In the genomic region with DNA sequence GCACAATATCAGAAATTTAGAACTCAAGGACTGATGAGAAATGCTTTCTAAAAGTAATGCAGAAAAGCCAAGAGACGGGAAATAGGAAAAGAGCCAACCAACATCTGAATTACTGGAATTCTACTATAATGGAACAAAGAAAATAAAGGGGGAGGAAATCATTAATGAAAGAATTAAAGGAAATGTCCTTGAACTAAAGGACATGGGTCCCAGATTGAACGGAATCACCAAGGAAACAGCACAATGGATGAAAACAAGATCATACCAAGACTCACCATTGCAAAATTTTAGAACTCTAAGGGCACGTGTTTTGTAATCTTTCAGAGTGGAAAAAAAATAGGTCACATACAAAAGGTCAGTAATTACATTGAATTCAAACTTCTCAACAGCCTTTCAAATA, we compare ENCODE assay signal across 2 cellular contexts.
A peak's percentile ranks its signal among the peaks of the same experiment; 100 is the strongest.
TF ChIP-seq lines count a peak whose summit lies in the region.

No MANE protein-coding gene starts in this region.

TF ChIP-seq in liver, 16 proteins besides CTCF, POLR2A, EP300 and RAD21:
- no peak for TF ChIP-seq FOXA2 (IDR thresholded peaks at IDR 0.05)
- TF ChIP-seq NR2F2 (IDR thresholded peaks at IDR 0.05) = peak; percentile 78

TF ChIP-seq in HepG2, 621 proteins besides CTCF, POLR2A, EP300 and RAD21:
- TF ChIP-seq KLF9 (CRISPR knock-in tag; IDR thresholded peaks at IDR 0.05; ENCODE audit: low read depth) (no peak), ZNF7 (CRISPR knock-in tag; IDR thresholded peaks at IDR 0.05) (no peak), ZFAT (CRISPR knock-in tag; conservative IDR thresholded peaks at IDR 0.05) (no peak), ZNF577 (CRISPR knock-in tag; IDR thresholded peaks at IDR 0.05; ENCODE audit: borderline replicate concordance, low read depth) (no peak), THYN1 (CRISPR knock-in tag; IDR thresholded peaks at IDR 0.05; ENCODE audit: borderline replicate concordance, low read depth) (no peak), ZFY (CRISPR knock-in tag; IDR thresholded peaks at IDR 0.05) (no peak), HNRNPL (IDR thresholded peaks at IDR 0.05; ENCODE audit: low read depth, low read length) (no peak)
- TF ChIP-seq, protein P1, sequence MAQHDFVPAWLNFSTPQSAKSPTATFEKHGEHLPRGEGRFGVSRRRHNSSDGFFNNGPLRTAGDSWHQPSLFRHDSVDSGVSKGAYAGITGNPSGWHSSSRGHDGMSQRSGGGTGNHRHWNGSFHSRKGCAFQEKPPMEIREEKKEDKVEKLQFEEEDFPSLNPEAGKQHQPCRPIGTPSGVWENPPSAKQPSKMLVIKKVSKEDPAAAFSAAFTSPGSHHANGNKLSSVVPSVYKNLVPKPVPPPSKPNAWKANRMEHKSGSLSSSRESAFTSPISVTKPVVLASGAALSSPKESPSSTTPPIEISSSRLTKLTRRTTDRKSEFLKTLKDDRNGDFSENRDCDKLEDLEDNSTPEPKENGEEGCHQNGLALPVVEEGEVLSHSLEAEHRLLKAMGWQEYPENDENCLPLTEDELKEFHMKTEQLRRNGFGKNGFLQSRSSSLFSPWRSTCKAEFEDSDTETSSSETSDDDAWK (CRISPR knock-in tag; IDR thresholded peaks at IDR 0.05) = no peak
- TF ChIP-seq, protein P2, sequence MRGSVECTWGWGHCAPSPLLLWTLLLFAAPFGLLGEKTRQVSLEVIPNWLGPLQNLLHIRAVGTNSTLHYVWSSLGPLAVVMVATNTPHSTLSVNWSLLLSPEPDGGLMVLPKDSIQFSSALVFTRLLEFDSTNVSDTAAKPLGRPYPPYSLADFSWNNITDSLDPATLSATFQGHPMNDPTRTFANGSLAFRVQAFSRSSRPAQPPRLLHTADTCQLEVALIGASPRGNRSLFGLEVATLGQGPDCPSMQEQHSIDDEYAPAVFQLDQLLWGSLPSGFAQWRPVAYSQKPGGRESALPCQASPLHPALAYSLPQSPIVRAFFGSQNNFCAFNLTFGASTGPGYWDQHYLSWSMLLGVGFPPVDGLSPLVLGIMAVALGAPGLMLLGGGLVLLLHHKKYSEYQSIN (CRISPR knock-in tag; IDR thresholded peaks at IDR 0.05; ENCODE audit: borderline replicate concordance) = no peak
